ENCODE assay signal across 20 cellular contexts in the genomic region with DNA sequence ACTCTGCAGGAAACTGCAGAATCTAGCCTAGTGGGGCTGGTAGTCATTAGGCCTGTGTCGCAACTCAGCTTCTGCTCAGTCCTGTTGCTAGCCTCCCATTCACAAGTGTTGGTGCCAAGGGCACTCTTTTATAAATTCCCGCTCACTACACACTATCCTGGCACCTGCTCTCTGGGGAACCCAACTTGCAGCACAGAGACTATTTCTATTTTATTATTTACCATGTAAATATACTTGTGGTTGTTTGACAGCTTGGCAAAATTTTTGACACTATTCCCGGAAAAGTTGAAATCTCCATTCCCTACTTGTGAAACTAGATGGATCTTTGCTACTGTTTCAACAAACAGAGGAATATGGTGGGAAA. TPM values are rescaled to one million over a fixed set of nuclear protein-coding genes. Genes with fewer than 3 reads are reported as not detected.
DNase-seq lines count a peak whose midpoint lies in the region; ATAC-seq and TF ChIP-seq lines count a peak whose summit lies in the region.
"Had no signal": no experiment of that assay in that cellular context is flagged by ENCODE, and none has a peak within 500 bp of the region (broad histone marks: within the 10 kb centered on the region; RNA-seq: fewer than 3 reads in every experiment).

No MANE protein-coding gene starts in this region.

- no peaks in the 10 kb centered on the region for H3K36me3 ChIP-seq in esophagus muscularis mucosa
- H3K36me3 ChIP-seq in left lung = no peaks in the 10 kb centered on the region
- no peaks in the 10 kb centered on the region for H3K36me3 ChIP-seq in stomach smooth muscle (ENCODE audit: control insufficient read depth in 2 of 2, insufficient read depth in 2 of 2, low read length in 2 of 2)
- H3K36me3 ChIP-seq: ascending aorta, ovary had no signal

- H3K9ac ChIP-seq in stomach smooth muscle (ENCODE audit: low read length in 2 of 2) = no peak overlapping the region

- H3K4me3 ChIP-seq in esophagus muscularis mucosa = no peak overlapping the region
- H3K4me3 ChIP-seq in left lung = no peak overlapping the region
- no peak overlapping the region for H3K4me3 ChIP-seq in stomach smooth muscle (ENCODE audit: low read length in 2 of 2)
- H3K4me3 ChIP-seq: ascending aorta, ovary had no signal

- H3K27me3 ChIP-seq in esophagus muscularis mucosa (no peaks in the 10 kb centered on the region), left lung (no peaks in the 10 kb centered on the region), stomach smooth muscle (ENCODE audit: control insufficient read depth in 1 of 2, insufficient read depth in 2 of 2, low read length in 2 of 2) (no peaks in the 10 kb centered on the region)
- H3K27me3 ChIP-seq: ascending aorta, ovary had no signal

- peak; percentile 82 for ATAC-seq in left lung
- no peak for ATAC-seq in HG03175 (IDR thresholded peaks at IDR 0.05; ENCODE audit: unreplicated experiment)
- no peak for ATAC-seq in HG03442 (IDR thresholded peaks at IDR 0.05; ENCODE audit: unreplicated experiment)

- H3K4me1 ChIP-seq in esophagus muscularis mucosa (peaks cover 24 to 50% (median 39%) of the 10 kb centered on the region in 4 donors), left lung (peaks cover 3 to 5% of the 10 kb centered on the region in 2 donors), stomach smooth muscle (ENCODE audit: control insufficient read depth, insufficient read depth, low read length) (peaks cover 7% of the 10 kb centered on the region)

- peak; percentile 11 for DNase-seq in NCI-H345 (lab: John Stamatoyannopoulos, UW)
- DNase-seq in NCI-H345 treated with DMSO at 0.1 percent for 48 hours (lab: John Stamatoyannopoulos, UW; ENCODE audit: unreplicated experiment) = no peak
- DNase-seq in esophagus muscularis mucosa (ENCODE audit: extremely low spot score) = no peak
- peak in 1 of 2 donors; percentile 46 for DNase-seq in left lung
- no peak for DNase-seq in SK-N-DZ (ENCODE audit: low spot score)
- DNase-seq: 8988T; activated B cell treated with CpG ODN at 0.5 μM for 24 hours; activated CD4-positive, alpha-beta T cell treated with anti-CD3 and anti-CD28 coated beads, Interleukin-2, amount 50 U/mL, for 48 hours; activated CD8-positive, alpha-beta memory T cell treated with anti-CD3 and anti-CD28 coated beads, Interleukin-2, amount 50 U/mL, for 4 hours; dermis blood vessel endothelial cell; DMS79; head of caudate nucleus; left cardiac atrium; NCI-H1048; NCI-H1694 treated with DMSO at 0.1 percent for 48 hours; ovary had no signal

- TF ChIP-seq POLR2A in esophagus muscularis mucosa (IDR thresholded peaks at IDR 0.05; ENCODE audit: low read depth) = no peak

- WGBS in esophagus muscularis mucosa = 78% methylated on average over 3 of the region's 3 CpGs

- H3K9me3 ChIP-seq in esophagus muscularis mucosa = no peaks in the 10 kb centered on the region
- H3K9me3 ChIP-seq in left lung = peaks cover 0 to 3% of the 10 kb centered on the region in 2 donors
- H3K9me3 ChIP-seq in stomach smooth muscle (ENCODE audit: control insufficient read depth in 2 of 2, low read length in 2 of 2) = no peaks in the 10 kb centered on the region
- H3K9me3 ChIP-seq: ascending aorta, ovary had no signal

- no peak for TF ChIP-seq CTCF in esophagus muscularis mucosa (IDR thresholded peaks at IDR 0.05)
- no peak for TF ChIP-seq CTCF in left lung (IDR thresholded peaks at IDR 0.05)

- H3K27ac ChIP-seq in esophagus muscularis mucosa (replicated peaks in 1 of 4) (peak overlapping the region; percentile 22 to 74 (median 56)), left lung (no peak overlapping the region), stomach smooth muscle (ENCODE audit: low read length) (peak overlapping the region; percentile 11)
- H3K27ac ChIP-seq: ascending aorta, ovary had no signal

- intact Hi-C loops in esophagus muscularis mucosa (cut with DNase I) = no loop called here
- intact Hi-C loops in left lung (cut with DNase I) = no loop called here

- TF ChIP-seq EP300 in esophagus muscularis mucosa (IDR thresholded peaks at IDR 0.05) = no peak

RNA-seq across cellular contexts. Expression of a gene that starts 20.4 kb away (rescaled TPM):
- 10 to 100 TPM in 2 of 4 donors, 1 to 10 TPM in 2; 9.8 to 11.5 (median 10.1) TPM for total RNA-seq in esophagus muscularis mucosa
- total RNA-seq in left lung = 10 to 100 TPM; 14.9 to 16.2 TPM
- 19.5 and 22.6 TPM in 2 replicates for polyA plus RNA-seq in SK-N-DZ (2014; cell fraction: cytosol; rRNA removed)
- 14.4 and 19.9 TPM in 2 replicates for polyA plus RNA-seq in SK-N-DZ (2014; cell fraction: nucleus; rRNA removed)

Comparison
In these comparisons a context has a peak if more than half of its experiments do, and no peak if none do; other contexts are left out.
1. H3K27ac ChIP-seq: peak in esophagus muscularis mucosa (4 of 4) and stomach smooth muscle (single experiment); none in left lung (0 of 2).